In genomic region chr2:58539973-58540372, GRCh38 we compare ENCODE assay signal across 1 cellular context.
TF ChIP-seq lines count a peak whose summit lies in the region.

No MANE protein-coding gene starts in this region.

TF ChIP-seq in GM23338, 12 proteins besides CTCF, POLR2A, EP300 and RAD21 (continued from another document):
- TF ChIP-seq REST (IDR thresholded peaks at IDR 0.05; ENCODE audit: unreplicated experiment) (no peak), CREB1 (CRISPR knock-in tag; IDR thresholded peaks at IDR 0.05; ENCODE audit: low read depth) (0 out of 2 replicates have a peak, but pooled peaks have one; percentile 36), EZH2 (IDR thresholded peaks at IDR 0.05; ENCODE audit: low read depth, unreplicated experiment) (no peak), ZNF114 (CRISPR knock-in tag; IDR thresholded peaks at IDR 0.05) (no peak), EZH2phosphoT487 (IDR thresholded peaks at IDR 0.05; ENCODE audit: unreplicated experiment) (no peak), STAT1 (IDR thresholded peaks at IDR 0.05; ENCODE audit: unreplicated experiment) (no peak), ZNF331 (CRISPR knock-in tag; IDR thresholded peaks at IDR 0.05; ENCODE audit: low read depth) (no peak), NANOG (IDR thresholded peaks at IDR 0.05; ENCODE audit: borderline replicate concordance) (peak; percentile 93), JUNB (IDR thresholded peaks at IDR 0.05; ENCODE audit: unreplicated experiment) (no peak), ZNF462 (CRISPR knock-in tag; IDR thresholded peaks at IDR 0.05) (0 out of 2 replicates have a peak, but pooled peaks have one; percentile 7)
- TF ChIP-seq, protein P1, sequence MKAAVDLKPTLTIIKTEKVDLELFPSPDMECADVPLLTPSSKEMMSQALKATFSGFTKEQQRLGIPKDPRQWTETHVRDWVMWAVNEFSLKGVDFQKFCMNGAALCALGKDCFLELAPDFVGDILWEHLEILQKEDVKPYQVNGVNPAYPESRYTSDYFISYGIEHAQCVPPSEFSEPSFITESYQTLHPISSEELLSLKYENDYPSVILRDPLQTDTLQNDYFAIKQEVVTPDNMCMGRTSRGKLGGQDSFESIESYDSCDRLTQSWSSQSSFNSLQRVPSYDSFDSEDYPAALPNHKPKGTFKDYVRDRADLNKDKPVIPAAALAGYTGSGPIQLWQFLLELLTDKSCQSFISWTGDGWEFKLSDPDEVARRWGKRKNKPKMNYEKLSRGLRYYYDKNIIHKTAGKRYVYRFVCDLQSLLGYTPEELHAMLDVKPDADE (IDR thresholded peaks at IDR 0.05) = peak; percentile 29; the same call in 1 of the 2 replicates
